1 cellular context compared by ENCODE assay signal in the genomic region with DNA sequence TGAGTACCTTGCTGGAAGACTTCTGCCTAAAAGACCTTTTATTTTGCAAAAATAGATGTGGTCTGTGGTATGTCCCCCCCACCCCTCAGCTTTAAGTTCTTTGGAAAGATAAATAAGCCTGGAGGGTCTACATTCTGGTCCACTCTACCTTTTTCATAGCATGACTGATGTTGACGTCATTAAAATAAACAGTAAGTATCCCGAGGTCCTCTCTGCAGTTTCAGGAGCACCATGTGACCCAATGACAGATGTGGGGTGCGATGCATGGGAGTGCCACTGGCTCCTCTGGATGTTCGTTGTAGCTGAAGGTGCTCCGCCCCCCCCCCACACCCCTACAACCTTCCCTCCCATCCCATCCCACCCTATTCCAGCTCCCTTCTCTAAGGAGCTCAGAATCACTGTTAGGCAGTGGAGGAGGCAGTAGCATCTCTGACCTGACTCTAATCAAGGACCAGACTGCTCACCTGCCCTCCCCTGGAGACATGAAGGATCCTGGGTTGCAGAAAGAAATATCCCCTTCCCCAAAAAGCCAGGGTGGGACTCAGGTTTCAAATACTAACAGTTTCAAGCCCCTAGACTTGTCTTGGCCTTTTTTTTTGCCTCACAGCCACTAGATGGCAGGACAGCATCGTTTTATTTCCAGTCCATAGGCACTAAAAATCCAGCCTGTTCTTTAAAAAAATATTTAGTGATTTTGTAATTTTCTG.
TF ChIP-seq lines count a peak whose summit lies in the region.

No MANE protein-coding gene starts in this region.

TF ChIP-seq in HepG2, 621 proteins besides CTCF, POLR2A, EP300 and RAD21:
- TF ChIP-seq JUN (CRISPR knock-in tag; IDR thresholded peaks at IDR 0.05) (no peak), FOXJ3 (CRISPR knock-in tag; IDR thresholded peaks at IDR 0.05; ENCODE audit: borderline replicate concordance) (no peak), STAG1 (CRISPR knock-in tag; IDR thresholded peaks at IDR 0.05) (peak; percentile 68), SMC3 (IDR thresholded peaks at IDR 0.05; ENCODE audit: low read length) (peak; percentile 42; the same call in 1 of the 2 replicates), ZNF205 (CRISPR knock-in tag; IDR thresholded peaks at IDR 0.05) (no peak), ZNF878 (CRISPR knock-in tag; IDR thresholded peaks at IDR 0.05) (no peak), ZNF230 (CRISPR knock-in tag; IDR thresholded peaks at IDR 0.05) (no peak)
- TF ChIP-seq, protein P1, sequence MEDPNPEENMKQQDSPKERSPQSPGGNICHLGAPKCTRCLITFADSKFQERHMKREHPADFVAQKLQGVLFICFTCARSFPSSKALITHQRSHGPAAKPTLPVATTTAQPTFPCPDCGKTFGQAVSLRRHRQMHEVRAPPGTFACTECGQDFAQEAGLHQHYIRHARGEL (CRISPR knock-in tag; IDR thresholded peaks at IDR 0.05): no peak
- TF ChIP-seq, protein P2, sequence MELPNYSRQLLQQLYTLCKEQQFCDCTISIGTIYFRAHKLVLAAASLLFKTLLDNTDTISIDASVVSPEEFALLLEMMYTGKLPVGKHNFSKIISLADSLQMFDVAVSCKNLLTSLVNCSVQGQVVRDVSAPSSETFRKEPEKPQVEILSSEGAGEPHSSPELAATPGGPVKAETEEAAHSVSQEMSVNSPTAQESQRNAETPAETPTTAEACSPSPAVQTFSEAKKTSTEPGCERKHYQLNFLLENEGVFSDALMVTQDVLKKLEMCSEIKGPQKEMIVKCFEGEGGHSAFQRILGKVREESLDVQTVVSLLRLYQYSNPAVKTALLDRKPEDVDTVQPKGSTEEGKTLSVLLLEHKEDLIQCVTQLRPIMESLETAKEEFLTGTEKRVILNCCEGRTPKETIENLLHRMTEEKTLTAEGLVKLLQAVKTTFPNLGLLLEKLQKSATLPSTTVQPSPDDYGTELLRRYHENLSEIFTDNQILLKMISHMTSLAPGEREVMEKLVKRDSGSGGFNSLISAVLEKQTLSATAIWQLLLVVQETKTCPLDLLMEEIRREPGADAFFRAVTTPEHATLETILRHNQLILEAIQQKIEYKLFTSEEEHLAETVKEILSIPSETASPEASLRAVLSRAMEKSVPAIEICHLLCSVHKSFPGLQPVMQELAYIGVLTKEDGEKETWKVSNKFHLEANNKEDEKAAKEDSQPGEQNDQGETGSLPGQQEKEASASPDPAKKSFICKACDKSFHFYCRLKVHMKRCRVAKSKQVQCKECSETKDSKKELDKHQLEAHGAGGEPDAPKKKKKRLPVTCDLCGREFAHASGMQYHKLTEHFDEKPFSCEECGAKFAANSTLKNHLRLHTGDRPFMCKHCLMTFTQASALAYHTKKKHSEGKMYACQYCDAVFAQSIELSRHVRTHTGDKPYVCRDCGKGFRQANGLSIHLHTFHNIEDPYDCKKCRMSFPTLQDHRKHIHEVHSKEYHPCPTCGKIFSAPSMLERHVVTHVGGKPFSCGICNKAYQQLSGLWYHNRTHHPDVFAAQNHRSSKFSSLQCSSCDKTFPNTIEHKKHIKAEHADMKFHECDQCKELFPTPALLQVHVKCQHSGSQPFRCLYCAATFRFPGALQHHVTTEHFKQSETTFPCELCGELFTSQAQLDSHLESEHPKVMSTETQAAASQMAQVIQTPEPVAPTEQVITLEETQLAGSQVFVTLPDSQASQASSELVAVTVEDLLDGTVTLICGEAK (IDR thresholded peaks at IDR 0.05): no peak
- TF ChIP-seq, protein P2 (CRISPR knock-in tag; IDR thresholded peaks at IDR 0.05): no peak
- TF ChIP-seq, protein P3, sequence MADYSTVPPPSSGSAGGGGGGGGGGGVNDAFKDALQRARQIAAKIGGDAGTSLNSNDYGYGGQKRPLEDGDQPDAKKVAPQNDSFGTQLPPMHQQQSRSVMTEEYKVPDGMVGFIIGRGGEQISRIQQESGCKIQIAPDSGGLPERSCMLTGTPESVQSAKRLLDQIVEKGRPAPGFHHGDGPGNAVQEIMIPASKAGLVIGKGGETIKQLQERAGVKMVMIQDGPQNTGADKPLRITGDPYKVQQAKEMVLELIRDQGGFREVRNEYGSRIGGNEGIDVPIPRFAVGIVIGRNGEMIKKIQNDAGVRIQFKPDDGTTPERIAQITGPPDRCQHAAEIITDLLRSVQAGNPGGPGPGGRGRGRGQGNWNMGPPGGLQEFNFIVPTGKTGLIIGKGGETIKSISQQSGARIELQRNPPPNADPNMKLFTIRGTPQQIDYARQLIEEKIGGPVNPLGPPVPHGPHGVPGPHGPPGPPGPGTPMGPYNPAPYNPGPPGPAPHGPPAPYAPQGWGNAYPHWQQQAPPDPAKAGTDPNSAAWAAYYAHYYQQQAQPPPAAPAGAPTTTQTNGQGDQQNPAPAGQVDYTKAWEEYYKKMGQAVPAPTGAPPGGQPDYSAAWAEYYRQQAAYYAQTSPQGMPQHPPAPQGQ (CRISPR knock-in tag; IDR thresholded peaks at IDR 0.05; ENCODE audit: borderline replicate concordance): no peak
- TF ChIP-seq, protein P4, sequence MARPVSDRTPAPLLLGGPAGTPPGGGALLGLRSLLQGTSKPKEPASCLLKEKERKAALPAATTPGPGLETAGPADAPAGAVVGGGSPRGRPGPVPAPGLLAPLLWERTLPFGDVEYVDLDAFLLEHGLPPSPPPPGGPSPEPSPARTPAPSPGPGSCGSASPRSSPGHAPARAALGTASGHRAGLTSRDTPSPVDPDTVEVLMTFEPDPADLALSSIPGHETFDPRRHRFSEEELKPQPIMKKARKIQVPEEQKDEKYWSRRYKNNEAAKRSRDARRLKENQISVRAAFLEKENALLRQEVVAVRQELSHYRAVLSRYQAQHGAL (CRISPR knock-in tag; IDR thresholded peaks at IDR 0.05; ENCODE audit: not compliant biosample characterization): no peak
- TF ChIP-seq, protein P5, sequence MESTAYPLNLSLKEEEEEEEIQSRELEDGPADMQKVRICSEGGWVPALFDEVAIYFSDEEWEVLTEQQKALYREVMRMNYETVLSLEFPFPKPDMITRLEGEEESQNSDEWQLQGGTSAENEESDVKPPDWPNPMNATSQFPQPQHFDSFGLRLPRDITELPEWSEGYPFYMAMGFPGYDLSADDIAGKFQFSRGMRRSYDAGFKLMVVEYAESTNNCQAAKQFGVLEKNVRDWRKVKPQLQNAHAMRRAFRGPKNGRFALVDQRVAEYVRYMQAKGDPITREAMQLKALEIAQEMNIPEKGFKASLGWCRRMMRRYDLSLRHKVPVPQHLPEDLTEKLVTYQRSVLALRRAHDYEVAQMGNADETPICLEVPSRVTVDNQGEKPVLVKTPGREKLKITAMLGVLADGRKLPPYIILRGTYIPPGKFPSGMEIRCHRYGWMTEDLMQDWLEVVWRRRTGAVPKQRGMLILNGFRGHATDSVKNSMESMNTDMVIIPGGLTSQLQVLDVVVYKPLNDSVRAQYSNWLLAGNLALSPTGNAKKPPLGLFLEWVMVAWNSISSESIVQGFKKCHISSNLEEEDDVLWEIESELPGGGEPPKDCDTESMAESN (CRISPR knock-in tag; conservative IDR thresholded peaks at IDR 0.05): no peak
